In the genomic region with DNA sequence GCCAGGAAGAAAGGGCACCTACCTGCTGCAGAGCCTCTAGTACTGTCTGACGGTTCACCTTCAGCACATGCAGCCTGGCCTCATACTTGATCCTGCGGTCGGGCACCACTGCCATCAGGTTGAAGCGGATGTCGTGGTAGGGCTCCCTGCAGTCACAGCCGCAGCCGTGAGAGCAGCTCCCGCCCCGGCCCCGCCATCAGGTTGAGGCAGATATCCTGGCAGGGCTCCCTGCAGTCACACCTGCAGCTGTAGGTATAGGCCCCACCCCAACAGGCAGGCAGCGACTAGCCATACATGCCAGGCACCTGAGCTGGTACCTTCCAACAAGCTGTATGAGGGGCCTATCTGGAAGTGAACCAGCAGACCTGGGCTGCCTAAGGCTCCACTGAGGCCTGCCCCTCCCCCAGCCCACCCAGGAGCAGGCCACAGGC, we compare ENCODE assay signal across 21 cellular contexts. TPM values are rescaled to one million over a fixed set of nuclear protein-coding genes. Genes with fewer than 3 reads are reported as not detected.
DNase-seq lines count a peak whose midpoint lies in the region; ATAC-seq and TF ChIP-seq lines count a peak whose summit lies in the region.
"Had no signal": no experiment of that assay in that cellular context is flagged by ENCODE, and none has a peak within 500 bp of the region (broad histone marks: within the 10 kb centered on the region; RNA-seq: fewer than 3 reads in every experiment).

No MANE protein-coding gene starts in this region.

- intact Hi-C loops in CD4-positive, alpha-beta T cell (cut with DNase I, micrococcal nuclease) = loop anchor here in 1 of 2 experiments (2.0 to 5.0 kb wide), 4 partner anchors 115 to 409 kb away; a partner anchor contains a TSS
- intact Hi-C loops in heart left ventricle (cut with DNase I) = loop anchor here in 3 of 10 donors (5.0 to 10.0 kb wide), 4 partner anchors 114 to 921 kb away; a partner anchor contains a TSS
- intact Hi-C loops in sciatic nerve (cut with DNase I) = no loop called here

- H3K27ac ChIP-seq in CD4-positive, alpha-beta T cell (ENCODE audit: low read depth, low read length) = no peak overlapping the region
- no peak overlapping the region for H3K27ac ChIP-seq in heart left ventricle
- H3K27ac ChIP-seq: upper lobe of left lung had no signal

- TF ChIP-seq CTCF in CD4-positive, alpha-beta T cell (IDR thresholded peaks at IDR 0.05) = no peak
- no peak for TF ChIP-seq CTCF in heart left ventricle (IDR thresholded peaks at IDR 0.05)

- no peak for DNase-seq in CD4-positive, alpha-beta T cell
- DNase-seq in NCI-H2107 treated with DMSO at 0.1 percent for 48 hours (lab: John Stamatoyannopoulos, UW; ENCODE audit: unreplicated experiment) (peak; percentile 73), heart left ventricle (peak in 3 of 5 donors; percentile 20 to 55 (median 21)), sciatic nerve (ENCODE audit: low spot score) (peak; percentile 59), EL (no peak), NK-92 (lab: John Stamatoyannopoulos, UW; ENCODE audit: unreplicated experiment) (no peak), medulla oblongata (ENCODE audit: extremely low spot score) (no peak)
- DNase-seq: activated naive CD8-positive, alpha-beta T cell treated with anti-CD3 and anti-CD28 coated beads, Interleukin-2, amount 50 U/mL, for 24 hours; activated T-cell treated with anti-CD3 and anti-CD28 coated beads, Interleukin-2, amount 50 U/mL, for 72 hours; COR-L47; MM.1S; NCI-H1694; NCI-H510A; SIG-M5; stimulated activated naive CD4-positive, alpha-beta T cell; upper lobe of left lung had no signal

- POLR2A ChIA-PET in CD4-positive, alpha-beta T cell (lab: Charles Lee) = interaction anchor here (0.9 kb wide), 1 partner anchor 125 kb away, joined by 3 read pairs; no protein-coding TSS in a partner anchor

- H3K9me3 ChIP-seq in CD4-positive, alpha-beta T cell (ENCODE audit: control insufficient read depth, low read length) = no peaks in the 10 kb centered on the region
- no peaks in the 10 kb centered on the region for H3K9me3 ChIP-seq in heart left ventricle
- H3K9me3 ChIP-seq: upper lobe of left lung had no signal

- ATAC-seq in CD4-positive, alpha-beta T cell (ENCODE audit: poor library complexity) = no peak
- ATAC-seq in heart left ventricle (no peak), sciatic nerve (no peak), GM21723 (IDR thresholded peaks at IDR 0.05; ENCODE audit: unreplicated experiment) (no peak)
- ATAC-seq: activated naive CD8-positive, alpha-beta T cell treated with anti-CD3 and anti-CD28 coated beads, Interleukin-2, amount 50 U/mL, for 24 hours; activated T-cell treated with anti-CD3 and anti-CD28 coated beads, Interleukin-2, amount 50 U/mL, for 72 hours had no signal

- peak overlapping the region; percentile 38 for H3K4me3 Mint-ChIP-seq in CD4-positive, alpha-beta T cell
- H3K4me3 Mint-ChIP-seq: activated naive CD8-positive, alpha-beta T cell treated with anti-CD3 and anti-CD28 coated beads, Interleukin-2, amount 50 U/mL, for 24 hours; activated T-cell treated with anti-CD3 and anti-CD28 coated beads, Interleukin-2, amount 50 U/mL, for 72 hours; memory B cell had no signal

- H3K27ac Mint-ChIP-seq in CD4-positive, alpha-beta T cell = no peak overlapping the region
- H3K27ac Mint-ChIP-seq: activated naive CD8-positive, alpha-beta T cell treated with anti-CD3 and anti-CD28 coated beads, Interleukin-2, amount 50 U/mL, for 24 hours; activated T-cell treated with anti-CD3 and anti-CD28 coated beads, Interleukin-2, amount 50 U/mL, for 72 hours; memory B cell had no signal

- peaks cover 22% of the 10 kb centered on the region for H3K4me1 Mint-ChIP-seq in CD4-positive, alpha-beta T cell (ENCODE audit: low read depth)

- H3K27me3 Mint-ChIP-seq in CD4-positive, alpha-beta T cell = no peaks in the 10 kb centered on the region
- H3K27me3 Mint-ChIP-seq: activated naive CD8-positive, alpha-beta T cell treated with anti-CD3 and anti-CD28 coated beads, Interleukin-2, amount 50 U/mL, for 24 hours; memory B cell had no signal

- WGBS in heart left ventricle, 4 donors = 92 to 94% (median 94%) methylated on average over 8 to 11 of the region's 11 CpGs

- CTCF ChIA-PET in CD4-positive, alpha-beta T cell (lab: Charles Lee) = no interaction called here

- no peak for TF ChIP-seq POLR2A in heart left ventricle (IDR thresholded peaks at IDR 0.05)

- H3K9me3 Mint-ChIP-seq in CD4-positive, alpha-beta T cell = no peaks in the 10 kb centered on the region
- H3K9me3 Mint-ChIP-seq: activated naive CD8-positive, alpha-beta T cell treated with anti-CD3 and anti-CD28 coated beads, Interleukin-2, amount 50 U/mL, for 24 hours; activated T-cell treated with anti-CD3 and anti-CD28 coated beads, Interleukin-2, amount 50 U/mL, for 72 hours; memory B cell had no signal

- peaks cover 0 to 74% (median 70%) of the 10 kb centered on the region in 9 donors for H3K36me3 ChIP-seq in heart left ventricle

- H3K36me3 Mint-ChIP-seq in CD4-positive, alpha-beta T cell (ENCODE audit: low read depth) = peaks cover 91% of the 10 kb centered on the region

- H3K27me3 ChIP-seq in CD4-positive, alpha-beta T cell (ENCODE audit: control insufficient read depth, insufficient read depth, low read length) = no peaks in the 10 kb centered on the region
- H3K27me3 ChIP-seq in heart left ventricle = no peaks in the 10 kb centered on the region
- H3K27me3 ChIP-seq: upper lobe of left lung had no signal

- no peak overlapping the region for H3K4me3 ChIP-seq in heart left ventricle
- H3K4me3 ChIP-seq: upper lobe of left lung had no signal

- peaks cover 0 to 29% (median 19%) of the 10 kb centered on the region in 12 donors for H3K4me1 ChIP-seq in heart left ventricle

RNA-seq across cellular contexts. Expression of a gene that starts 3.6 kb away (rescaled TPM):
- total RNA-seq in CD4-positive, alpha-beta T cell = 100 to 1,000 TPM; 149 to 157 TPM
- total RNA-seq in heart left ventricle (10 to 100 TPM; 50.0 to 75.9 (median 55.1) TPM), sciatic nerve (59.5 TPM)
- polyA plus RNA-seq in heart left ventricle = 10 to 100 TPM; 40.3 to 78.9 TPM

RNA-seq across cellular contexts. Expression of a gene that starts 4.2 kb away (rescaled TPM):
- 10 to 100 TPM; 13.3 to 13.8 TPM for total RNA-seq in CD4-positive, alpha-beta T cell
- total RNA-seq in heart left ventricle = 10 to 100 TPM; 10.8 to 27.6 (median 16.4) TPM
- 1 to 10 TPM; 4.0 to 4.2 TPM for polyA plus RNA-seq in heart left ventricle
- 11.4 TPM for total RNA-seq in sciatic nerve

RNA-seq across cellular contexts. Expression of a gene that starts 38.7 kb away (rescaled TPM):
- under 1 TPM; 0.34 to 0.69 TPM for total RNA-seq in CD4-positive, alpha-beta T cell
- 10 to 100 TPM; 13.4 to 29.0 (median 14.4) TPM for total RNA-seq in heart left ventricle
- polyA plus RNA-seq in heart left ventricle = 10 to 100 TPM; 11.4 to 19.6 TPM
- total RNA-seq in sciatic nerve = 38.3 TPM
- total RNA-seq: T-helper 1 cell treated with Interleukin-12 subunit alpha and Interleukin-12 subunit beta and Interleukin-4 antibody, amounts not matched to agents 30 ng/mL and 1 ng/mL, for 36 hours had no signal
- polyA plus RNA-seq: neural cell had no signal

RNA-seq across cellular contexts. Expression of a gene that starts 47.6 kb away (rescaled TPM):
- total RNA-seq in CD4-positive, alpha-beta T cell = 1 to 10 TPM; 5.3 to 6.6 TPM
- total RNA-seq in heart left ventricle (over 10,000 TPM in 2 of 9 donors, 1,000 to 10,000 TPM in 7; 4,301 to 15,255 (median 8,364) TPM), sciatic nerve (205 TPM)
- polyA plus RNA-seq in heart left ventricle = over 10,000 TPM in 1 of 2 donors, 1,000 to 10,000 TPM in 1; 6,829 to 20,003 TPM
- total RNA-seq: pulmonary artery endothelial cell had no signal

RNA-seq across cellular contexts. Expression of a gene that starts 49.2 kb away (rescaled TPM):
- 100 to 1,000 TPM; 160 to 163 TPM for total RNA-seq in CD4-positive, alpha-beta T cell
- total RNA-seq in heart left ventricle (10 to 100 TPM; 29.5 to 56.2 (median 43.9) TPM), sciatic nerve (163 TPM)
- 10 to 100 TPM; 28.8 to 30.2 TPM for polyA plus RNA-seq in heart left ventricle

Comparison
In these comparisons a context has a peak if more than half of its experiments do, and no peak if none do; other contexts are left out.
1. DNase-seq: peak in NCI-H2107 treated with DMSO at 0.1 percent for 48 hours (single experiment), heart left ventricle (3 of 5) and sciatic nerve (single experiment); none in CD4-positive, alpha-beta T cell (0 of 10), EL (single experiment), NK-92 (single experiment) and medulla oblongata (single experiment).
2. RNA of a gene that starts 38.7 kb away (total RNA-seq): 38.3 TPM in sciatic nerve (single experiment) and 13.4 to 29.0 TPM in heart left ventricle; 0.34 to 0.69 TPM in CD4-positive, alpha-beta T cell; every median in the first group is over 4 times any median in the second.